ENCODE assay signal across 28 cellular contexts in the genomic region with DNA sequence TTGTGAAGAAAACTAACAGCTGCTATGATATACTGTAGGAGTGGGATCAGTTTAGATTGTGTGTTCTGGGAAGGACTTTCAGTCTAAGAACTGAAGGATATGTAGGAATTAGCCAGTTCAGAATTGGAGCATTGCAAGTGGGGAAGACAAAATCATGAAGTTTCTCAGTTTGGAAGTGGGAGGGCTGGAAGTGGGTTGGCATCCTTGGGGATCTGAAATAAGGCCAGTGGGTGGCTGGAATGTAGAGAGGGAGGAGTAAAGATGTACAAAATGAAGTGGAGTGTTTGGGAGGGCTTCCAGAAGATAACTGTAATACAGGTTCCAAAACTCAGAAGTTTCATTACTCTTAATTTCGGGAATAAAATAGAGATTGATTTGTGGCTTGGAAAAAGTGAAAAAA.
"Had no signal": no experiment of that assay in that cellular context is flagged by ENCODE, and none has a peak within 500 bp of the region (broad histone marks: within the 10 kb centered on the region; RNA-seq: fewer than 3 reads in every experiment).

No MANE protein-coding gene starts in this region.

- H2AFZ ChIP-seq: neural progenitor cell, parathyroid adenoma had no signal

- ATAC-seq: natural killer cell, right cardiac atrium, sciatic nerve, upper lobe of right lung had no signal

- DNase-seq: hypothalamus; immature natural killer cell; left ventricle myocardium inferior; mesendoderm; naive B cell; natural killer cell; nephron progenitor cell; occipital lobe; retina; right cardiac atrium; stimulated activated CD4-positive, alpha-beta T cell treated with anti-CD3 and anti-CD28 coated beads, Interleukin-12 subunit alpha, Interleukin-12 subunit beta, amount 100 ng/mL, for 4 hours; stimulated activated CD4-positive, alpha-beta T cell treated with anti-CD3 and anti-CD28 coated beads, Interleukin-15, amount 100 ng/mL, for 24 hours; stimulated activated CD4-positive, alpha-beta T cell treated with anti-CD3 and anti-CD28 coated beads, Interleukin-2, amount 100 ng/mL, for 24 hours; stimulated activated CD4-positive, alpha-beta T cell treated with anti-CD3 and anti-CD28 coated beads, Interleukin-4, amount 100 ng/mL, for 1 hour; stimulated activated naive CD4-positive, alpha-beta T cell; tibial artery; trophoblast cell; upper lobe of right lung had no signal

- H3K27me3 Mint-ChIP-seq: naive B cell; stimulated activated naive CD8-positive, alpha-beta T cell treated with anti-CD3 and anti-CD28 coated beads, Interleukin-15, Interleukin-2, amounts not matched to agents 100 ng/mL and 50 ng/mL, for 24 hours had no signal

- H3K36me3 ChIP-seq: neural progenitor cell, suprapubic skin, upper lobe of right lung had no signal

- H3K4me3 ChIP-seq: left ventricle myocardium inferior, lung, neural progenitor cell, skin epidermis, suprapubic skin, thoracic aorta, tibial artery, upper lobe of right lung had no signal

- H3K4me1 ChIP-seq: neural progenitor cell, parathyroid adenoma, suprapubic skin, upper lobe of right lung had no signal

- H3K4me3 Mint-ChIP-seq: immature natural killer cell; mesothelial cell of epicardium; naive B cell; natural killer cell; nephron progenitor cell; neural progenitor cell; stimulated activated naive CD8-positive, alpha-beta T cell treated with anti-CD3 and anti-CD28 coated beads, Interleukin-15, Interleukin-2, amounts not matched to agents 100 ng/mL and 50 ng/mL, for 24 hours had no signal

- H3K4me2 ChIP-seq: neural progenitor cell had no signal

- H3K27ac ChIP-seq: left ventricle myocardium inferior, neural progenitor cell, neutrophil, parathyroid adenoma, skin epidermis, suprapubic skin, thoracic aorta, tibial artery, upper lobe of right lung had no signal

- H3K27ac Mint-ChIP-seq: mesothelial cell of epicardium; natural killer cell; nephron progenitor cell; neural progenitor cell; stimulated activated naive CD8-positive, alpha-beta T cell treated with anti-CD3 and anti-CD28 coated beads, Interleukin-15, Interleukin-2, amounts not matched to agents 100 ng/mL and 50 ng/mL, for 24 hours had no signal

- H3K9me3 ChIP-seq: left ventricle myocardium inferior, neutrophil, suprapubic skin, thoracic aorta, tibial artery, upper lobe of right lung had no signal

- H3K9ac ChIP-seq: neural progenitor cell, parathyroid adenoma had no signal

- H3K4me1 Mint-ChIP-seq: mesothelial cell of epicardium, nephron progenitor cell, neural progenitor cell had no signal

- H3K36me3 Mint-ChIP-seq: natural killer cell had no signal

- H3K9me3 Mint-ChIP-seq: immature natural killer cell; mesothelial cell of epicardium; naive B cell; natural killer cell; nephron progenitor cell; neural progenitor cell; stimulated activated naive CD8-positive, alpha-beta T cell treated with anti-CD3 and anti-CD28 coated beads, Interleukin-15, Interleukin-2, amounts not matched to agents 100 ng/mL and 50 ng/mL, for 24 hours had no signal

- H3K27me3 ChIP-seq: neural progenitor cell, neutrophil, suprapubic skin, tibial artery, upper lobe of right lung had no signal
